In the genomic region with DNA sequence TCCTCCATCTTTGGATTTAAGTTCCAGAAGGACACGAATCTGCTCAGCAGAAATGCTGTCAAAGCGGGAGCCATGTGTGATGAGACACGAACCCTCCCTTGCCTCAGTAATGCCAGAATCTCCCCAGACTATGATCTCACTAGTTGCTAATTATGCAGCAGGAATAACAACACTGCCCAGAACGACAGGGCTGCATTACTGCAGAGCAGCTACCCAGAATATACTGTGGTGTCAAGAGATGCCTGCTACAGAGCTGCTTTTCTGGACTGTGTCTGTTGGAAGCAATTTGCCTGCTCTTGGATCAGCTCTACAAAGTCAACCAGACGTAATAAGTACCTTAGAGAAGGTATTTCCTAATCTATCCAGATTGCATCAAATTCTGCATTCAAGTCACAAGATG, we compare ENCODE assay signal across 16 cellular contexts. TPM values are rescaled to one million over a fixed set of nuclear protein-coding genes. Genes with fewer than 3 reads are reported as not detected.
A peak's percentile ranks its signal among the peaks of the same experiment; 100 is the strongest.
DNase-seq lines count a peak whose midpoint lies in the region; ATAC-seq and TF ChIP-seq lines count a peak whose summit lies in the region.
"Had no signal": no experiment of that assay in that cellular context is flagged by ENCODE, and none has a peak within 500 bp of the region (broad histone marks: within the 10 kb centered on the region; RNA-seq: fewer than 3 reads in every experiment).

No MANE protein-coding gene starts in this region.

- no peaks in the 10 kb centered on the region for H3K27me3 ChIP-seq in H9 (ENCODE audit: insufficient read depth, low read length)
- H3K27me3 ChIP-seq in hepatocyte: no peaks in the 10 kb centered on the region

- no peak overlapping the region for H3K18ac ChIP-seq in H9 (ENCODE audit: insufficient read length, low read depth, low read length)

- no peak overlapping the region for H3K9ac ChIP-seq in H9 (ENCODE audit: extremely low read depth, insufficient read length, low read length)

- no peak for TF ChIP-seq CTCF in H9 (conservative IDR thresholded peaks at IDR 0.05)
- TF ChIP-seq CTCF in cardiac fibroblast (IDR thresholded peaks at IDR 0.05; ENCODE audit: low read depth, low read length): no peak
- TF ChIP-seq CTCF in hepatocyte (IDR thresholded peaks at IDR 0.05; ENCODE audit: poor library complexity): no peak
- no peak for TF ChIP-seq CTCF in mucosa of descending colon (IDR thresholded peaks at IDR 0.05)

- H4K91ac ChIP-seq in H9 (ENCODE audit: insufficient read length, low read depth, low read length): no peak overlapping the region

- peaks cover 13 to 17% of the 10 kb centered on the region in 2 experiments for H3K4me1 Mint-ChIP-seq in H9

- H3K27me3 Mint-ChIP-seq in H9 (ENCODE audit: low read depth): no peaks in the 10 kb centered on the region
- H3K27me3 Mint-ChIP-seq: activated CD4-positive, alpha-beta T cell treated with anti-CD3 and anti-CD28 coated beads for 36 hours; naive thymus-derived CD4-positive, alpha-beta T cell; stimulated activated memory B cell treated with anti-CD40 and anti-IgM and Interleukin-4, amounts not matched to agents 10 μg/mL and 1 μg/mL and 100 μg/mL, for 72 hours had no signal

- H3K27ac ChIP-seq in H9 (ENCODE audit: insufficient read length, low read depth, low read length): no peak overlapping the region
- H3K27ac ChIP-seq in hepatocyte: peak overlapping the region; percentile 11
- H3K27ac ChIP-seq: SK-N-MC had no signal

- no peak overlapping the region for H3K4ac ChIP-seq in H9 (ENCODE audit: low read depth, low read length)

- H2BK12ac ChIP-seq in H9 (ENCODE audit: insufficient read length, low read depth, low read length): no peak overlapping the region

- peaks cover 2% of the 10 kb centered on the region; the same call in 1 of the 2 replicates for H3K4me1 ChIP-seq in H9 (ENCODE audit: insufficient read depth, low read length)
- H3K4me1 ChIP-seq in hepatocyte (ENCODE audit: insufficient read depth): peaks cover 15% of the 10 kb centered on the region
- peaks cover 7% of the 10 kb centered on the region for H3K4me1 ChIP-seq in mucosa of descending colon (ENCODE audit: low read depth)

- no peaks in the 10 kb centered on the region for H4K20me1 ChIP-seq in H9 (ENCODE audit: control insufficient read depth, insufficient read depth, insufficient read length)
- H4K20me1 ChIP-seq in hepatocyte (ENCODE audit: insufficient read depth, poor library complexity, severe bottlenecking): peaks cover 28% of the 10 kb centered on the region

- H3K36me3 ChIP-seq in hepatocyte (replicated peaks; ENCODE audit: insufficient read depth, low read depth) (no peaks in the 10 kb centered on the region), mucosa of descending colon (ENCODE audit: low read depth) (no peaks in the 10 kb centered on the region)

- intact Hi-C loops in posterior cingulate gyrus (cut with DNase I) (no loop called here), mucosa of descending colon (cut with DNase I, micrococcal nuclease) (no loop called here)

- H3K4me3 ChIP-seq in cardiac fibroblast (replicated peaks in 1 of 2; ENCODE audit: low read depth in 2 of 2, low read length in 2 of 2) (no peak overlapping the region), hepatocyte (no peak overlapping the region), mucosa of descending colon (no peak overlapping the region)
- H3K4me3 ChIP-seq: GM23338, SK-N-MC had no signal

- no CpG with 5 or more reads among the region's 5 CpGs for WGBS in H9 (ENCODE audit: extremely low coverage, insufficient read length, low lambda C conversion rate)
- WGBS in hepatocyte (ENCODE audit: low lambda C conversion rate, missing lambda C conversion rate): 50% methylated on average over 5 of the region's 5 CpGs

- H2AFZ ChIP-seq in H9 (ENCODE audit: low read length) (no peak overlapping the region), hepatocyte (no peak overlapping the region)
- H2AFZ ChIP-seq: GM23338 had no signal

- H2AK5ac ChIP-seq in H9 (ENCODE audit: insufficient read length, low read length): no peak overlapping the region

- H3K9me3 Mint-ChIP-seq in H9: peaks cover 0 to 2% of the 10 kb centered on the region in 2 experiments; a peak in 2 of 5 replicates
- H3K9me3 Mint-ChIP-seq: GM23338; stimulated activated memory B cell treated with anti-CD40 and anti-IgM and Interleukin-4, amounts not matched to agents 10 μg/mL and 1 μg/mL and 100 μg/mL, for 72 hours had no signal

- peak overlapping the region in 2 of 3 experiments; percentile 33 to 37; a peak in 2 of 7 replicates for H3K27ac Mint-ChIP-seq in H9
- H3K27ac Mint-ChIP-seq: activated CD4-positive, alpha-beta T cell treated with anti-CD3 and anti-CD28 coated beads for 36 hours; GM23338; stimulated activated memory B cell treated with anti-CD40 and anti-IgM and Interleukin-4, amounts not matched to agents 10 μg/mL and 1 μg/mL and 100 μg/mL, for 72 hours had no signal

- H3K4me2 ChIP-seq in H9 (ENCODE audit: insufficient read depth, insufficient read length, low read length) (no peak overlapping the region), hepatocyte (peak overlapping the region; percentile 3)
- H3K4me2 ChIP-seq: GM23338 had no signal

- no peak overlapping the region for H2BK120ac ChIP-seq in H9 (ENCODE audit: low read depth, low read length, poor library complexity, severe bottlenecking)

- no peak overlapping the region for H3K56ac ChIP-seq in H9 (ENCODE audit: insufficient read length, low read depth, low read length)

- no peak overlapping the region for H2BK20ac ChIP-seq in H9 (ENCODE audit: low read depth, low read length, poor library complexity, severe bottlenecking)

- no peak overlapping the region for H3T11ph ChIP-seq in H9 (ENCODE audit: low read length)

- H3K9me2 ChIP-seq in hepatocyte (replicated peaks; ENCODE audit: insufficient read depth): no peaks in the 10 kb centered on the region

- in situ Hi-C loops in ACHN (cut with HindIII; ENCODE audit: low pct_ligation_motif_present, low pct_unique_long_range_greater_than_20kb, low sequenced_read_pairs): no loop called here

- peaks cover 21 to 40% (median 34%) of the 10 kb centered on the region in 3 experiments for H3K36me3 Mint-ChIP-seq in H9 (ENCODE audit: insufficient read depth in 1 of 3, low read depth in 3 of 3)

- no peak overlapping the region for H3K14ac ChIP-seq in H9 (ENCODE audit: insufficient read depth, low read length)

- no peak overlapping the region for H3K23ac ChIP-seq in H9 (ENCODE audit: insufficient read length, low read depth, low read length)

- no peak overlapping the region for H2BK15ac ChIP-seq in H9 (ENCODE audit: low read depth, low read length)

- peaks cover 6% of the 10 kb centered on the region for H3K23me2 ChIP-seq in H9 (ENCODE audit: insufficient read length, low read depth, low read length, poor library complexity, severe bottlenecking)

- peaks cover 11% of the 10 kb centered on the region for H3K79me1 ChIP-seq in H9 (ENCODE audit: insufficient read depth, low read depth, low read length, poor library complexity, severe bottlenecking)

- H4K5ac ChIP-seq in H9 (ENCODE audit: insufficient read length, low read depth, low read length): no peak overlapping the region

- ATAC-seq in mucosa of descending colon (no peak), GM21360 (IDR thresholded peaks at IDR 0.05; ENCODE audit: unreplicated experiment) (no peak)
- ATAC-seq: activated CD4-positive, alpha-beta T cell treated with anti-CD3 and anti-CD28 coated beads for 36 hours; GM23338; naive thymus-derived CD4-positive, alpha-beta T cell; stimulated activated memory B cell treated with anti-CD40 and anti-IgM and Interleukin-4, amounts not matched to agents 10 μg/mL and 1 μg/mL and 100 μg/mL, for 72 hours had no signal

- H2BK5ac ChIP-seq in H9 (ENCODE audit: insufficient read length, low read length): no peak overlapping the region

- H3K79me2 ChIP-seq in H9 (ENCODE audit: insufficient read depth, low read length): peaks cover 12% of the 10 kb centered on the region; the same call in 1 of the 2 replicates
- peaks cover 81% of the 10 kb centered on the region for H3K79me2 ChIP-seq in hepatocyte

- no peak overlapping the region for H3K4me3 Mint-ChIP-seq in H9
- H3K4me3 Mint-ChIP-seq: activated CD4-positive, alpha-beta T cell treated with anti-CD3 and anti-CD28 coated beads for 36 hours; GM23338; naive thymus-derived CD4-positive, alpha-beta T cell; stimulated activated memory B cell treated with anti-CD40 and anti-IgM and Interleukin-4, amounts not matched to agents 10 μg/mL and 1 μg/mL and 100 μg/mL, for 72 hours had no signal

- DNase-seq in H9 (no peak), cardiac fibroblast (ENCODE audit: low read depth in 2 of 2) (peak; percentile 27), hepatocyte (ENCODE audit: low spot score) (peak; percentile 38), posterior cingulate gyrus (peak in 8 of 10 donors; percentile 21 to 91 (median 40)), mucosa of descending colon (no peak), ACHN (no peak)
- no peak for DNase-seq in activated CD4-positive, CD25-positive, alpha-beta regulatory T cell (lab: John Stamatoyannopoulos, UW)
- DNase-seq: activated CD4-positive, alpha-beta T cell treated with anti-CD3 and anti-CD28 coated beads for 36 hours; CD8-positive, alpha-beta memory T cell; dermis blood vessel endothelial cell; naive thymus-derived CD4-positive, alpha-beta T cell; NCI-H1694 had no signal

- no peaks in the 10 kb centered on the region for H3K9me3 ChIP-seq in H9 (ENCODE audit: control insufficient read depth, low read depth, low read length)
- no peaks in the 10 kb centered on the region for H3K9me3 ChIP-seq in hepatocyte (ENCODE audit: low read depth)
- H3K9me3 ChIP-seq in mucosa of descending colon: no peaks in the 10 kb centered on the region

- no peak overlapping the region for H4K8ac ChIP-seq in H9 (replicated peaks; ENCODE audit: insufficient read length, low read depth, low read length)

RNA-seq across cellular contexts. Expression of gene CSRNP2, which starts 5.5 kb away (rescaled TPM):
- total RNA-seq in H9 (2021) (38.6 and 42.5 TPM in 2 replicates), hepatocyte (30.5 and 31.3 TPM in 2 replicates), mucosa of descending colon (10 to 100 TPM; 16.8 to 29.5 (median 16.9) TPM)
- polyA plus RNA-seq in hepatocyte: 23.2 and 25.8 TPM in 2 replicates

RNA-seq across cellular contexts. Expression of gene LETMD1, which starts 29.8 kb away (rescaled TPM):
- total RNA-seq in H9 (2021) (33.0 and 34.9 TPM in 2 replicates), hepatocyte (52.8 and 58.5 TPM in 2 replicates), mucosa of descending colon (10 to 100 TPM; 67.4 to 74.2 (median 72.7) TPM)
- polyA plus RNA-seq in hepatocyte: 23.9 and 24.8 TPM in 2 replicates

RNA-seq across cellular contexts. Expression of gene SLC11A2, which starts 51.7 kb away (rescaled TPM):
- total RNA-seq in H9 (2021) (45.6 and 47.9 TPM in 2 replicates), hepatocyte (62.5 and 63.8 TPM in 2 replicates), mucosa of descending colon (10 to 100 TPM; 32.3 to 48.9 (median 43.0) TPM)
- 44.3 and 49.0 TPM in 2 replicates for polyA plus RNA-seq in hepatocyte

Comparison
In these comparisons a context has a peak if more than half of its experiments do, and no peak if none do; other contexts are left out.
1. DNase-seq: peak in cardiac fibroblast (2 of 2), hepatocyte (single experiment) and posterior cingulate gyrus (8 of 10); none in H9 (single experiment), mucosa of descending colon (0 of 3), ACHN (single experiment) and activated CD4-positive, CD25-positive, alpha-beta regulatory T cell (0 of 4).